15 cellular contexts compared by ENCODE assay signal in genomic region chr13:41562541-41563178, GRCh38.
DNase-seq lines count a peak whose midpoint lies in the region; ATAC-seq and TF ChIP-seq lines count a peak whose summit lies in the region.
"Had no signal": no experiment of that assay in that cellular context is flagged by ENCODE, and none has a peak within 500 bp of the region (broad histone marks: within the 10 kb centered on the region; RNA-seq: fewer than 3 reads in every experiment).

No MANE protein-coding gene starts in this region.

- no peak for DNase-seq in AG04450 (ENCODE audit: low read depth, low spot score)
- DNase-seq in NOMO-1 (lab: John Stamatoyannopoulos, UW; ENCODE audit: unreplicated experiment in 2 of 2): peak; percentile 87 to 91
- no peak for DNase-seq in effector memory CD8-positive, alpha-beta T cell
- no peak for DNase-seq in lower lobe of right lung
- no peak for DNase-seq in cortex of kidney (lab: John Stamatoyannopoulos, UW)
- no peak for DNase-seq in ecto neural progenitor cell (ENCODE audit: low spot score)
- DNase-seq in kidney glomerular epithelial cell (lab: John Stamatoyannopoulos, UW): no peak
- DNase-seq: activated CD8-positive, alpha-beta memory T cell treated with anti-CD3 and anti-CD28 coated beads for 24 hours; CD4-positive, alpha-beta T cell; DMS79 treated with DMSO at 0.1 percent for 48 hours; NCI-H2029 treated with DMSO at 0.1 percent for 48 hours; pancreas; T-helper 1 cell had no signal

- no peaks in the 10 kb centered on the region for H3K27me3 Mint-ChIP-seq in effector memory CD8-positive, alpha-beta T cell
- no peaks in the 10 kb centered on the region for H3K27me3 Mint-ChIP-seq in nephron (ENCODE audit: low read depth)
- H3K27me3 Mint-ChIP-seq: CD4-positive, alpha-beta T cell had no signal

- H3K27ac Mint-ChIP-seq in effector memory CD8-positive, alpha-beta T cell: peak overlapping the region; percentile 65 to 75
- peak overlapping the region; percentile 56 to 68 (median 61) for H3K27ac Mint-ChIP-seq in nephron
- H3K27ac Mint-ChIP-seq: CD4-positive, alpha-beta T cell; WTC11 had no signal

- no peak overlapping the region for H3K4me3 Mint-ChIP-seq in effector memory CD8-positive, alpha-beta T cell
- H3K4me3 Mint-ChIP-seq in nephron: no peak overlapping the region
- H3K4me3 Mint-ChIP-seq: CD4-positive, alpha-beta T cell; WTC11 had no signal

- POLR2A ChIA-PET in AG04450 (lab: Yijun Ruan, JAX): no interaction called here

- no peak for TF ChIP-seq CTCF in AG04450 (IDR thresholded peaks at IDR 0.05; ENCODE audit: low read depth, low read length)
- TF ChIP-seq CTCF in nephron (IDR thresholded peaks at IDR 0.05; ENCODE audit: unreplicated experiment in 3 of 3): no peak
- no peak for TF ChIP-seq CTCF in lower lobe of right lung (IDR thresholded peaks at IDR 0.05)

- H3K9me3 Mint-ChIP-seq in effector memory CD8-positive, alpha-beta T cell: no peaks in the 10 kb centered on the region
- no peaks in the 10 kb centered on the region for H3K9me3 Mint-ChIP-seq in nephron
- H3K9me3 Mint-ChIP-seq: CD4-positive, alpha-beta T cell; WTC11 had no signal

- peak overlapping the region; percentile 21 for H3K27ac ChIP-seq in AG04450 (ENCODE audit: low read depth, low read length)
- no peak overlapping the region for H3K27ac ChIP-seq in lower lobe of right lung
- H3K27ac ChIP-seq: pancreas had no signal

- H3K9me3 ChIP-seq in AG04450 (ENCODE audit: control insufficient read depth, insufficient read depth, low read length) (no peaks in the 10 kb centered on the region), lower lobe of right lung (no peaks in the 10 kb centered on the region)
- H3K9me3 ChIP-seq: pancreas had no signal

- CTCF ChIA-PET in AG04450 (lab: Charles Lee): no interaction called here

- no peaks in the 10 kb centered on the region for H3K4me1 Mint-ChIP-seq in effector memory CD8-positive, alpha-beta T cell (ENCODE audit: low read depth in 2 of 2)
- H3K4me1 Mint-ChIP-seq in nephron: peaks cover 54% of the 10 kb centered on the region
- H3K4me1 Mint-ChIP-seq: WTC11 had no signal

- H3K36me3 ChIP-seq in lower lobe of right lung: no peaks in the 10 kb centered on the region

- no peak for ATAC-seq in effector memory CD8-positive, alpha-beta T cell (replicated peaks)
- ATAC-seq in lower lobe of right lung: no peak
- ATAC-seq: WTC11 had no signal

- H3K4me3 ChIP-seq in AG04450 (ENCODE audit: low read depth, low read length) (no peak overlapping the region), lower lobe of right lung (no peak overlapping the region)
- H3K4me3 ChIP-seq: pancreas had no signal

- peaks cover 41% of the 10 kb centered on the region for H3K4me1 ChIP-seq in lower lobe of right lung

- intact Hi-C loops in lower lobe of right lung (cut with DNase I): no loop called here

- H3K27me3 ChIP-seq in AG04450 (ENCODE audit: control insufficient read depth, insufficient read depth, low read length): no peaks in the 10 kb centered on the region
- no peaks in the 10 kb centered on the region for H3K27me3 ChIP-seq in lower lobe of right lung (ENCODE audit: low read depth)
- H3K27me3 ChIP-seq: pancreas had no signal

- no peaks in the 10 kb centered on the region for H3K36me3 Mint-ChIP-seq in effector memory CD8-positive, alpha-beta T cell (ENCODE audit: insufficient read depth)
- H3K36me3 Mint-ChIP-seq in nephron (ENCODE audit: low read depth): peaks cover 7% of the 10 kb centered on the region
- H3K36me3 Mint-ChIP-seq: WTC11 had no signal

Comparison
In these comparisons a context has a peak if more than half of its experiments do, and no peak if none do; other contexts are left out.
1. DNase-seq: peak in NOMO-1 (2 of 2); none in AG04450 (single experiment), effector memory CD8-positive, alpha-beta T cell (0 of 3), lower lobe of right lung (single experiment), cortex of kidney (single experiment), ecto neural progenitor cell (single experiment) and kidney glomerular epithelial cell (single experiment).